ENCODE assay signal across 8 cellular contexts in genomic region chr1:193211539-193211938, GRCh38. TPM values are rescaled to one million over a fixed set of nuclear protein-coding genes. Genes with fewer than 3 reads are reported as not detected.
DNase-seq lines count a peak whose midpoint lies in the region; ATAC-seq and TF ChIP-seq lines count a peak whose summit lies in the region.

No MANE protein-coding gene starts in this region.

- H3K27me3 ChIP-seq in SJCRH30, result no peaks in the 10 kb centered on the region

- TF ChIP-seq CTCF in HFF-Myc (IDR thresholded peaks at IDR 0.05; ENCODE audit: low read depth, low read length, missing control alignments), result no peak

- peaks cover 10% of the 10 kb centered on the region; the same call in 1 of the 2 replicates for H3K36me3 ChIP-seq in SJCRH30

- H3K27ac ChIP-seq in SJCRH30, result no peak overlapping the region

- H3K4me3 ChIP-seq in HFF-Myc (replicated peaks; ENCODE audit: low read depth, low read length) (no peak overlapping the region), SJCRH30 (no peak overlapping the region)

- DNase-seq in HFF-Myc (ENCODE audit: extremely low read depth, low read depth) (peak; percentile 4), NCI-H226 (peak; percentile 77), left kidney (ENCODE audit: low read depth, low spot score) (peak; percentile 41), SJCRH30 (no peak), NCI-H1417 (lab: John Stamatoyannopoulos, UW) (no peak), NCI-H146 (lab: John Stamatoyannopoulos, UW) (no peak)
- DNase-seq in effector CD8-positive, alpha-beta T cell (lab: John Stamatoyannopoulos, UW), result no peak

- no peaks in the 10 kb centered on the region for H3K4me1 ChIP-seq in SJCRH30

- no peaks in the 10 kb centered on the region for H3K9me3 ChIP-seq in SJCRH30 (replicated peaks)

- peak; percentile 85 for ATAC-seq in GM18498 (IDR thresholded peaks at IDR 0.05; ENCODE audit: unreplicated experiment)

RNA-seq across cellular contexts. Expression of gene B3GALT2, which starts 25.1 kb away (rescaled TPM):
- total RNA-seq in SJCRH30 (2014; rRNA removed; shearing (Covaris generic)), result 0.81 and 1.5 TPM in 2 replicates

Comparison
In these comparisons a context has a peak if more than half of its experiments do, and no peak if none do; other contexts are left out.
1. DNase-seq: peak in HFF-Myc (single experiment), NCI-H226 (single experiment) and left kidney (single experiment); none in effector CD8-positive, alpha-beta T cell (single experiment), SJCRH30 (0 of 2), NCI-H1417 (0 of 3) and NCI-H146 (single experiment).